1 cellular context compared by ENCODE assay signal in the genomic region with DNA sequence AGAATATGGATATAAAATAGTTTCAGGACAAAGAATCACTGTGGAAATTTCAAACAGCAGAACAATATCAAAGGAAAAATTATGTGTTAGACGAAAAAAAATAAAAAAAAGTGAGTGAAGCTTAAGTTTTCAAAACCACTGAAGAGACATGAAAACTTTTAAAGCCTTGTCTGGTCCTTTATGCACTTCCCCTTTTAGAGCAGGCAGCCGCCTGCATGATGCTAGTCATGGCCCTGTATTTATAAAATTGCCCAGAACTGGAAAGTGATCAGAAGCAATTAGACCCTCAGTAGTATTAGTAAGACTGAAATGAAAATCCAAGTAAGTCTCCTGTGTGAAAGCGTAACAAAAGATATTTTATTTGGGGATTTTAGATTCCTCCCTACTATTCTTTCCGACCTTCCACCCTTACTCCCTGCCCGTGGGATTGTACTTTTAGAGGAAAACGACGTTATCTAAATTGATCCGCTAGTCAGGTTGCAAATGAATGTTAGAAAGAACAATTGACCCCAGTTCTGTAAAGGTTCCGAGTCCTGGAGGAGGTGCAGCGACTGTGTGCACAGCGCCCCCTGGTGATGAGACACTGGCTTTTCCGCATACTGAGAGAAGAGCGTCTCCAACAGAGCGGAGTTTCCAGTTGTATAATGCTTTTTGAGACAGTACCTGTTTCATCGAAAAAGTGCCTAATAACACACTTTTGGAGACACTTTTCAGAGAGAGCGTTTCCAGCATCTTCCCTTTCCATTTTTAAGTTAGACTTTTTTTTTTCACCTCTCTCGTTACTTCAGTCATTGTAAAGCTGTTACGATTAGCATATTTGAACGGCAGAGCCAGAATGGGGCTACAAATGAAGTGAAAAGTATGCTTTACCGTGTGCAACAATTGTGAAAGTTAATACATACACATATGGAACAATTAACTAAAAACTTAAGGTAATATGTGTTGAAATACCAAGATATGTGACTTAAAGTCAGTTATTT.
TF ChIP-seq lines count a peak whose summit lies in the region.

No MANE protein-coding gene starts in this region.

TF ChIP-seq in GM23338, 12 proteins besides CTCF, POLR2A, EP300 and RAD21 (continued from another document):
- TF ChIP-seq, protein P1, sequence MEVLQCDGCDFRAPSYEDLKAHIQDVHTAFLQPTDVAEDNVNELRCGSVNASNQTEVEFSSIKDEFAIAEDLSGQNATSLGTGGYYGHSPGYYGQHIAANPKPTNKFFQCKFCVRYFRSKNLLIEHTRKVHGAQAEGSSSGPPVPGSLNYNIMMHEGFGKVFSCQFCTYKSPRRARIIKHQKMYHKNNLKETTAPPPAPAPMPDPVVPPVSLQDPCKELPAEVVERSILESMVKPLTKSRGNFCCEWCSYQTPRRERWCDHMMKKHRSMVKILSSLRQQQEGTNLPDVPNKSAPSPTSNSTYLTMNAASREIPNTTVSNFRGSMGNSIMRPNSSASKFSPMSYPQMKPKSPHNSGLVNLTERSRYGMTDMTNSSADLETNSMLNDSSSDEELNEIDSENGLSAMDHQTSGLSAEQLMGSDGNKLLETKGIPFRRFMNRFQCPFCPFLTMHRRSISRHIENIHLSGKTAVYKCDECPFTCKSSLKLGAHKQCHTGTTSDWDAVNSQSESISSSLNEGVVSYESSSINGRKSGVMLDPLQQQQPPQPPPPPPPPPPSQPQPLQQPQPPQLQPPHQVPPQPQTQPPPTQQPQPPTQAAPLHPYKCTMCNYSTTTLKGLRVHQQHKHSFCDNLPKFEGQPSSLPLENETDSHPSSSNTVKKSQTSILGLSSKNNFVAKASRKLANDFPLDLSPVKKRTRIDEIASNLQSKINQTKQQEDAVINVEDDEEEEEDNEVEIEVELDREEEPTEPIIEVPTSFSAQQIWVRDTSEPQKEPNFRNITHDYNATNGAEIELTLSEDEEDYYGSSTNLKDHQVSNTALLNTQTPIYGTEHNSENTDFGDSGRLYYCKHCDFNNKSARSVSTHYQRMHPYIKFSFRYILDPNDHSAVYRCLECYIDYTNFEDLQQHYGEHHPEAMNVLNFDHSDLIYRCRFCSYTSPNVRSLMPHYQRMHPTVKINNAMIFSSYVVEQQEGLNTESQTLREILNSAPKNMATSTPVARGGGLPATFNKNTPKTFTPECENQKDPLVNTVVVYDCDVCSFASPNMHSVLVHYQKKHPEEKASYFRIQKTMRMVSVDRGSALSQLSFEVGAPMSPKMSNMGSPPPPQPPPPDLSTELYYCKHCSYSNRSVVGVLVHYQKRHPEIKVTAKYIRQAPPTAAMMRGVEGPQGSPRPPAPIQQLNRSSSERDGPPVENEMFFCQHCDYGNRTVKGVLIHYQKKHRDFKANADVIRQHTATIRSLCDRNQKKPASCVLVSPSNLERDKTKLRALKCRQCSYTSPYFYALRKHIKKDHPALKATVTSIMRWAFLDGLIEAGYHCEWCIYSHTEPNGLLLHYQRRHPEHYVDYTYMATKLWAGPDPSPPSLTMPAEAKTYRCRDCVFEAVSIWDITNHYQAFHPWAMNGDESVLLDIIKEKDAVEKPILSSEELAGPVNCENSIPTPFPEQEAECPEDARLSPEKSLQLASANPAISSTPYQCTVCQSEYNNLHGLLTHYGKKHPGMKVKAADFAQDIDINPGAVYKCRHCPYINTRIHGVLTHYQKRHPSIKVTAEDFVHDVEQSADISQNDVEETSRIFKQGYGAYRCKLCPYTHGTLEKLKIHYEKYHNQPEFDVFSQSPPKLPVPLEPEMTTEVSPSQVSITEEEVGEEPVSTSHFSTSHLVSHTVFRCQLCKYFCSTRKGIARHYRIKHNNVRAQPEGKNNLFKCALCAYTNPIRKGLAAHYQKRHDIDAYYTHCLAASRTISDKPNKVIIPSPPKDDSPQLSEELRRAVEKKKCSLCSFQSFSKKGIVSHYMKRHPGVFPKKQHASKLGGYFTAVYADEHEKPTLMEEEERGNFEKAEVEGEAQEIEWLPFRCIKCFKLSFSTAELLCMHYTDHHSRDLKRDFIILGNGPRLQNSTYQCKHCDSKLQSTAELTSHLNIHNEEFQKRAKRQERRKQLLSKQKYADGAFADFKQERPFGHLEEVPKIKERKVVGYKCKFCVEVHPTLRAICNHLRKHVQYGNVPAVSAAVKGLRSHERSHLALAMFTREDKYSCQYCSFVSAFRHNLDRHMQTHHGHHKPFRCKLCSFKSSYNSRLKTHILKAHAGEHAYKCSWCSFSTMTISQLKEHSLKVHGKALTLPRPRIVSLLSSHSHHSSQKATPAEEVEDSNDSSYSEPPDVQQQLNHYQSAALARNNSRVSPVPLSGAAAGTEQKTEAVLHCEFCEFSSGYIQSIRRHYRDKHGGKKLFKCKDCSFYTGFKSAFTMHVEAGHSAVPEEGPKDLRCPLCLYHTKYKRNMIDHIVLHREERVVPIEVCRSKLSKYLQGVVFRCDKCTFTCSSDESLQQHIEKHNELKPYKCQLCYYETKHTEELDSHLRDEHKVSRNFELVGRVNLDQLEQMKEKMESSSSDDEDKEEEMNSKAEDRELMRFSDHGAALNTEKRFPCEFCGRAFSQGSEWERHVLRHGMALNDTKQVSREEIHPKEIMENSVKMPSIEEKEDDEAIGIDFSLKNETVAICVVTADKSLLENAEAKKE (CRISPR knock-in tag; IDR thresholded peaks at IDR 0.05): no peak
- TF ChIP-seq CREB1 (CRISPR knock-in tag; IDR thresholded peaks at IDR 0.05; ENCODE audit: low read depth): no peak
- TF ChIP-seq, protein P2, sequence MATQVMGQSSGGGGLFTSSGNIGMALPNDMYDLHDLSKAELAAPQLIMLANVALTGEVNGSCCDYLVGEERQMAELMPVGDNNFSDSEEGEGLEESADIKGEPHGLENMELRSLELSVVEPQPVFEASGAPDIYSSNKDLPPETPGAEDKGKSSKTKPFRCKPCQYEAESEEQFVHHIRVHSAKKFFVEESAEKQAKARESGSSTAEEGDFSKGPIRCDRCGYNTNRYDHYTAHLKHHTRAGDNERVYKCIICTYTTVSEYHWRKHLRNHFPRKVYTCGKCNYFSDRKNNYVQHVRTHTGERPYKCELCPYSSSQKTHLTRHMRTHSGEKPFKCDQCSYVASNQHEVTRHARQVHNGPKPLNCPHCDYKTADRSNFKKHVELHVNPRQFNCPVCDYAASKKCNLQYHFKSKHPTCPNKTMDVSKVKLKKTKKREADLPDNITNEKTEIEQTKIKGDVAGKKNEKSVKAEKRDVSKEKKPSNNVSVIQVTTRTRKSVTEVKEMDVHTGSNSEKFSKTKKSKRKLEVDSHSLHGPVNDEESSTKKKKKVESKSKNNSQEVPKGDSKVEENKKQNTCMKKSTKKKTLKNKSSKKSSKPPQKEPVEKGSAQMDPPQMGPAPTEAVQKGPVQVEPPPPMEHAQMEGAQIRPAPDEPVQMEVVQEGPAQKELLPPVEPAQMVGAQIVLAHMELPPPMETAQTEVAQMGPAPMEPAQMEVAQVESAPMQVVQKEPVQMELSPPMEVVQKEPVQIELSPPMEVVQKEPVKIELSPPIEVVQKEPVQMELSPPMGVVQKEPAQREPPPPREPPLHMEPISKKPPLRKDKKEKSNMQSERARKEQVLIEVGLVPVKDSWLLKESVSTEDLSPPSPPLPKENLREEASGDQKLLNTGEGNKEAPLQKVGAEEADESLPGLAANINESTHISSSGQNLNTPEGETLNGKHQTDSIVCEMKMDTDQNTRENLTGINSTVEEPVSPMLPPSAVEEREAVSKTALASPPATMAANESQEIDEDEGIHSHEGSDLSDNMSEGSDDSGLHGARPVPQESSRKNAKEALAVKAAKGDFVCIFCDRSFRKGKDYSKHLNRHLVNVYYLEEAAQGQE (IDR thresholded peaks at IDR 0.05; ENCODE audit: unreplicated experiment): no peak
